Comparison of ENCODE assay signal across 10 cellular contexts in the genomic region with DNA sequence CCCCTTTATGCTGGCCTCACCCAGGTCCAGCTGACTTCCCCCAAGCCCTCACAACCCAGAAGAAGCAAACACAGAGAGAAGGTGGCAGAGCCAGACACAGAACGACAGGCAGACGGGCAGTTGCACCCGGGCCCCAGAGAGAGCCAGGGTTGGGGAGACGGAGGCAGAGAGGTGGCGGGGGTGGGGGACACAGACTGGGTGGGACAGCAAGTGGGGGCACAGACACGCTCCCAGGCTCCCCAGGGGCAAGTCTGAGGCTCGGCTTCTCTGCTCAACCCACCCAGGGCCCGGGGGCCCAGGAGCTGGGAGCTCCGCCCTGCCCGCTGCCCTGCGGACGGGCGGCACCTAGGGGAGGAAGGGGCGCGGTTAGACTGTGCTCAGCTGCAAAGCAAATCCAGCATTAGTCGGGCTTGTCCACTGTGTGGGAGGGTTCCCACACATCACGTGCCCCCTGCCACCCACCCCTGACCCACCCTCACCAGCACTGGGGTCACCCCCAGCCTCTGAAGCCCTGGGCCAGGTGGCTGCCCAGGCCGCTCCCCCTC. TPM values are rescaled to one million over a fixed set of nuclear protein-coding genes. Genes with fewer than 3 reads are reported as not detected.
A peak's percentile ranks its signal among the peaks of the same experiment; 100 is the strongest.
DNase-seq lines count a peak whose midpoint lies in the region; ATAC-seq and TF ChIP-seq lines count a peak whose summit lies in the region.
"Had no signal": no experiment of that assay in that cellular context is flagged by ENCODE, and none has a peak within 500 bp of the region (broad histone marks: within the 10 kb centered on the region; RNA-seq: fewer than 3 reads in every experiment).

No MANE protein-coding gene starts in this region.

- H3K27ac ChIP-seq in hepatocyte = peak overlapping the region; percentile 73
- no peak overlapping the region for H3K27ac ChIP-seq in MM.1S (ENCODE audit: low read length)

- no peaks in the 10 kb centered on the region for H4K20me1 ChIP-seq in hepatocyte (ENCODE audit: insufficient read depth, poor library complexity, severe bottlenecking)
- no peaks in the 10 kb centered on the region for H4K20me1 ChIP-seq in MM.1S (ENCODE audit: insufficient read depth, low read length)

- H3K4me2 ChIP-seq in hepatocyte (no peak overlapping the region), MM.1S (ENCODE audit: low read depth, low read length) (no peak overlapping the region)

- CTCF ChIA-PET in activated CD8-positive, alpha-beta T cell treated with anti-CD3 and anti-CD28 coated beads, Interleukin-2, amount 10 ng/mL, durations not matched to agents 7 days and 5 days (lab: Charles Lee) = interaction anchor here (1.0 to 1.5 kb wide), 4 partner anchors 20 to 86 kb away, joined by 3 to 5 read pairs (median 4); a partner anchor contains a TSS

- H3K27me3 Mint-ChIP-seq in activated T-helper 1 cell treated with anti-CD3 and anti-CD28 coated beads, Interleukin-12 subunit alpha, Interleukin-12 subunit beta, Interleukin-2, Interleukin-4 antibody, amounts not matched to agents 30 ng/mL and 10 ng/mL and 1 ng/mL, durations not matched to agents 14 hours and 24 hours and 36 hours (ENCODE audit: insufficient read depth) = no peaks in the 10 kb centered on the region
- no peaks in the 10 kb centered on the region for H3K27me3 Mint-ChIP-seq in activated CD8-positive, alpha-beta T cell treated with anti-CD3 and anti-CD28 coated beads, Interleukin-2, amount 10 ng/mL, durations not matched to agents 7 days and 5 days (ENCODE audit: low read depth)
- H3K27me3 Mint-ChIP-seq in stimulated activated naive CD8-positive, alpha-beta T cell treated with anti-CD3 and anti-CD28 coated beads, Interleukin-15, amount 100 ng/mL, for 72 hours = no peaks in the 10 kb centered on the region

- intact Hi-C loops in activated T-helper 1 cell treated with anti-CD3 and anti-CD28 coated beads, Interleukin-12 subunit alpha, Interleukin-12 subunit beta, Interleukin-2, Interleukin-4 antibody, amounts not matched to agents 30 ng/mL and 10 ng/mL and 1 ng/mL, durations not matched to agents 14 hours and 24 hours and 36 hours (cut with micrococcal nuclease) = no loop called here

- no peak overlapping the region for H2AFZ ChIP-seq in hepatocyte
- H2AFZ ChIP-seq in MM.1S (ENCODE audit: low read length) = no peak overlapping the region

- DNase-seq in activated T-helper 1 cell treated with Interleukin-2 at 50 U/mL for 16 hours (ENCODE audit: low read depth) (peak; percentile 11), hepatocyte (ENCODE audit: low spot score) (no peak), NCI-H146 treated with DMSO at 0.1 percent for 48 hours (lab: John Stamatoyannopoulos, UW; ENCODE audit: unreplicated experiment) (no peak), MM.1S (no peak), GM19240 (ENCODE audit: insufficient read length, low spot score) (no peak)
- DNase-seq in activated T-helper 1 cell treated with anti-CD3 and anti-CD28 coated beads, Interleukin-12 subunit alpha, Interleukin-12 subunit beta, Interleukin-2, Interleukin-4 antibody, amounts not matched to agents 30 ng/mL and 10 ng/mL and 1 ng/mL, durations not matched to agents 14 hours and 24 hours and 36 hours (ENCODE audit: low spot score) = no peak
- no peak for DNase-seq in activated CD8-positive, alpha-beta T cell treated with anti-CD3 and anti-CD28 coated beads, Interleukin-2, amount 10 ng/mL, durations not matched to agents 7 days and 5 days
- peak in 1 of 2 donors; percentile 16 for DNase-seq in stimulated activated naive CD8-positive, alpha-beta T cell treated with anti-CD3 and anti-CD28 coated beads, Interleukin-15, amount 100 ng/mL, for 72 hours
- DNase-seq: NCI-H2171 had no signal

- H3K9ac ChIP-seq in MM.1S (ENCODE audit: low read length) = no peak overlapping the region

- H3K4me1 ChIP-seq in hepatocyte (ENCODE audit: insufficient read depth) (peaks cover 17% of the 10 kb centered on the region), MM.1S (ENCODE audit: low read length) (no peaks in the 10 kb centered on the region)

- H3K27ac Mint-ChIP-seq in activated T-helper 1 cell treated with anti-CD3 and anti-CD28 coated beads, Interleukin-12 subunit alpha, Interleukin-12 subunit beta, Interleukin-2, Interleukin-4 antibody, amounts not matched to agents 30 ng/mL and 10 ng/mL and 1 ng/mL, durations not matched to agents 14 hours and 24 hours and 36 hours = no peak overlapping the region
- H3K27ac Mint-ChIP-seq in activated CD8-positive, alpha-beta T cell treated with anti-CD3 and anti-CD28 coated beads, Interleukin-2, amount 10 ng/mL, durations not matched to agents 7 days and 5 days = peak overlapping the region; percentile 81
- peak overlapping the region in 1 of 2 donors; percentile 10 for H3K27ac Mint-ChIP-seq in stimulated activated naive CD8-positive, alpha-beta T cell treated with anti-CD3 and anti-CD28 coated beads, Interleukin-15, amount 100 ng/mL, for 72 hours

- WGBS in hepatocyte (ENCODE audit: low lambda C conversion rate, missing lambda C conversion rate) = 78% methylated on average over 10 of the region's 18 CpGs

- H3K9me3 Mint-ChIP-seq in activated T-helper 1 cell treated with anti-CD3 and anti-CD28 coated beads, Interleukin-12 subunit alpha, Interleukin-12 subunit beta, Interleukin-2, Interleukin-4 antibody, amounts not matched to agents 30 ng/mL and 10 ng/mL and 1 ng/mL, durations not matched to agents 14 hours and 24 hours and 36 hours = no peaks in the 10 kb centered on the region
- no peaks in the 10 kb centered on the region for H3K9me3 Mint-ChIP-seq in activated CD8-positive, alpha-beta T cell treated with anti-CD3 and anti-CD28 coated beads, Interleukin-2, amount 10 ng/mL, durations not matched to agents 7 days and 5 days (ENCODE audit: insufficient read depth)
- peaks cover 0 to 6% of the 10 kb centered on the region in 2 donors for H3K9me3 Mint-ChIP-seq in stimulated activated naive CD8-positive, alpha-beta T cell treated with anti-CD3 and anti-CD28 coated beads, Interleukin-15, amount 100 ng/mL, for 72 hours
- H3K9me3 Mint-ChIP-seq: neural crest cell had no signal

- H3K27me3 ChIP-seq in hepatocyte (no peaks in the 10 kb centered on the region), MM.1S (replicated peaks; ENCODE audit: insufficient read depth, low read length) (peaks cover 93% of the 10 kb centered on the region)

- H3K4me3 ChIP-seq in hepatocyte (no peak overlapping the region), MM.1S (ENCODE audit: low read length) (no peak overlapping the region)

- H3K4me1 Mint-ChIP-seq in activated T-helper 1 cell treated with anti-CD3 and anti-CD28 coated beads, Interleukin-12 subunit alpha, Interleukin-12 subunit beta, Interleukin-2, Interleukin-4 antibody, amounts not matched to agents 30 ng/mL and 10 ng/mL and 1 ng/mL, durations not matched to agents 14 hours and 24 hours and 36 hours (ENCODE audit: low read depth) = peaks cover 14% of the 10 kb centered on the region
- peaks cover 33% of the 10 kb centered on the region for H3K4me1 Mint-ChIP-seq in activated CD8-positive, alpha-beta T cell treated with anti-CD3 and anti-CD28 coated beads, Interleukin-2, amount 10 ng/mL, durations not matched to agents 7 days and 5 days (ENCODE audit: low read depth)
- peaks cover 33% of the 10 kb centered on the region for H3K4me1 Mint-ChIP-seq in stimulated activated naive CD8-positive, alpha-beta T cell treated with anti-CD3 and anti-CD28 coated beads, Interleukin-15, amount 100 ng/mL, for 72 hours

- TF ChIP-seq CTCF in hepatocyte (IDR thresholded peaks at IDR 0.05; ENCODE audit: poor library complexity) (no peak), MM.1S (IDR thresholded peaks at IDR 0.05; ENCODE audit: low read length) (no peak)

- H3K9me2 ChIP-seq in hepatocyte (replicated peaks; ENCODE audit: insufficient read depth) (no peaks in the 10 kb centered on the region), MM.1S (replicated peaks; ENCODE audit: insufficient read depth, low read length) (no peaks in the 10 kb centered on the region)

- no peaks in the 10 kb centered on the region for H3K36me3 ChIP-seq in hepatocyte (replicated peaks; ENCODE audit: insufficient read depth, low read depth)
- H3K36me3 ChIP-seq in MM.1S (replicated peaks; ENCODE audit: insufficient read depth, low read length) = no peaks in the 10 kb centered on the region

- ATAC-seq in activated CD8-positive, alpha-beta T cell treated with anti-CD3 and anti-CD28 coated beads, Interleukin-2, amount 10 ng/mL, durations not matched to agents 7 days and 5 days = peak; percentile 57
- ATAC-seq in stimulated activated naive CD8-positive, alpha-beta T cell treated with anti-CD3 and anti-CD28 coated beads, Interleukin-15, amount 100 ng/mL, for 72 hours = peak; percentile 56

- no peak overlapping the region for H3K4me3 Mint-ChIP-seq in activated T-helper 1 cell treated with anti-CD3 and anti-CD28 coated beads, Interleukin-12 subunit alpha, Interleukin-12 subunit beta, Interleukin-2, Interleukin-4 antibody, amounts not matched to agents 30 ng/mL and 10 ng/mL and 1 ng/mL, durations not matched to agents 14 hours and 24 hours and 36 hours
- H3K4me3 Mint-ChIP-seq in activated CD8-positive, alpha-beta T cell treated with anti-CD3 and anti-CD28 coated beads, Interleukin-2, amount 10 ng/mL, durations not matched to agents 7 days and 5 days = peak overlapping the region; percentile 68
- peak overlapping the region; percentile 84 to 88 for H3K4me3 Mint-ChIP-seq in stimulated activated naive CD8-positive, alpha-beta T cell treated with anti-CD3 and anti-CD28 coated beads, Interleukin-15, amount 100 ng/mL, for 72 hours
- H3K4me3 Mint-ChIP-seq: neural crest cell had no signal

- H3K36me3 Mint-ChIP-seq in activated T-helper 1 cell treated with anti-CD3 and anti-CD28 coated beads, Interleukin-12 subunit alpha, Interleukin-12 subunit beta, Interleukin-2, Interleukin-4 antibody, amounts not matched to agents 30 ng/mL and 10 ng/mL and 1 ng/mL, durations not matched to agents 14 hours and 24 hours and 36 hours (ENCODE audit: low read depth) = peaks cover 9% of the 10 kb centered on the region
- peaks cover 8% of the 10 kb centered on the region for H3K36me3 Mint-ChIP-seq in activated CD8-positive, alpha-beta T cell treated with anti-CD3 and anti-CD28 coated beads, Interleukin-2, amount 10 ng/mL, durations not matched to agents 7 days and 5 days (ENCODE audit: low read depth)

- no peaks in the 10 kb centered on the region for H3F3A ChIP-seq in MM.1S (ENCODE audit: insufficient read depth, low read length)

- POLR2A ChIA-PET in activated CD8-positive, alpha-beta T cell treated with anti-CD3 and anti-CD28 coated beads, Interleukin-2, amount 10 ng/mL, durations not matched to agents 7 days and 5 days (lab: Charles Lee) = interaction anchor here (0.9 to 1.2 kb wide), 3 partner anchors 15 to 324 kb away, joined by 3 read pairs; a partner anchor contains a TSS

- H3K9me3 ChIP-seq in hepatocyte (ENCODE audit: low read depth) = no peaks in the 10 kb centered on the region
- H3K9me3 ChIP-seq in MM.1S (replicated peaks; ENCODE audit: insufficient read depth, low read length) = no peaks in the 10 kb centered on the region

- H3K79me2 ChIP-seq in hepatocyte = no peaks in the 10 kb centered on the region
- H3K79me2 ChIP-seq in MM.1S (ENCODE audit: low read length) = no peaks in the 10 kb centered on the region

RNA-seq across cellular contexts. Expression of a gene that starts 31.3 kb away (rescaled TPM):
- 76.3 and 77.4 TPM in 2 replicates for total RNA-seq in activated T-helper 1 cell treated with anti-CD3 and anti-CD28 coated beads, Interleukin-12 subunit alpha, Interleukin-12 subunit beta, Interleukin-2, Interleukin-4 antibody, amounts not matched to agents 30 ng/mL and 10 ng/mL and 1 ng/mL, durations not matched to agents 14 hours and 24 hours and 36 hours
- 100 to 1,000 TPM; 131 TPM for total RNA-seq in activated CD8-positive, alpha-beta T cell treated with anti-CD3 and anti-CD28 coated beads, Interleukin-2, amount 10 ng/mL, durations not matched to agents 7 days and 5 days
- total RNA-seq in hepatocyte = 5.1 and 7.3 TPM in 2 replicates
- polyA plus RNA-seq in hepatocyte = 10.0 and 12.4 TPM in 2 replicates

RNA-seq across cellular contexts. Expression of a gene that starts 38.3 kb away (rescaled TPM):
- 11.6 and 12.4 TPM in 2 replicates for total RNA-seq in activated T-helper 1 cell treated with anti-CD3 and anti-CD28 coated beads, Interleukin-12 subunit alpha, Interleukin-12 subunit beta, Interleukin-2, Interleukin-4 antibody, amounts not matched to agents 30 ng/mL and 10 ng/mL and 1 ng/mL, durations not matched to agents 14 hours and 24 hours and 36 hours
- total RNA-seq in activated CD8-positive, alpha-beta T cell treated with anti-CD3 and anti-CD28 coated beads, Interleukin-2, amount 10 ng/mL, durations not matched to agents 7 days and 5 days = 1 to 10 TPM; 6.3 to 7.7 TPM
- 11.5 and 16.9 TPM in 2 replicates for total RNA-seq in hepatocyte
- polyA plus RNA-seq in hepatocyte = 11.9 and 16.3 TPM in 2 replicates

RNA-seq across cellular contexts. Expression of a gene that starts 50.1 kb away (rescaled TPM):
- 58.6 and 63.7 TPM in 2 replicates for total RNA-seq in activated T-helper 1 cell treated with anti-CD3 and anti-CD28 coated beads, Interleukin-12 subunit alpha, Interleukin-12 subunit beta, Interleukin-2, Interleukin-4 antibody, amounts not matched to agents 30 ng/mL and 10 ng/mL and 1 ng/mL, durations not matched to agents 14 hours and 24 hours and 36 hours
- total RNA-seq in activated CD8-positive, alpha-beta T cell treated with anti-CD3 and anti-CD28 coated beads, Interleukin-2, amount 10 ng/mL, durations not matched to agents 7 days and 5 days = 10 to 100 TPM; 69.2 to 72.4 TPM
- 29.0 and 41.5 TPM in 2 replicates for total RNA-seq in hepatocyte
- polyA plus RNA-seq in hepatocyte = 12.2 and 13.4 TPM in 2 replicates
